17 cellular contexts compared by ENCODE assay signal in genomic region chr5:169831331-169831730, GRCh38.
DNase-seq lines count a peak whose midpoint lies in the region; ATAC-seq lines count a peak whose summit lies in the region.
"Had no signal": no experiment of that assay in that cellular context is flagged by ENCODE, and none has a peak within 500 bp of the region (broad histone marks: within the 10 kb centered on the region; RNA-seq: fewer than 3 reads in every experiment).

No MANE protein-coding gene starts in this region.

- H3K27me3 Mint-ChIP-seq in T-helper 1 cell treated with Interleukin-12 subunit alpha and Interleukin-12 subunit beta and Interleukin-4 antibody, amounts not matched to agents 30 μg/mL and 1 μg/mL, for 36 hours (ENCODE audit: low read depth), result no peaks in the 10 kb centered on the region
- H3K27me3 Mint-ChIP-seq: activated T-helper 17 cell treated with anti-CD3 and anti-CD28 coated beads, Interleukin-2, amount 50 U/mL, for 72 hours had no signal

- H3K9me3 Mint-ChIP-seq in T-helper 1 cell treated with Interleukin-12 subunit alpha and Interleukin-12 subunit beta and Interleukin-4 antibody, amounts not matched to agents 30 μg/mL and 1 μg/mL, for 36 hours, result no peaks in the 10 kb centered on the region
- H3K9me3 Mint-ChIP-seq in stimulated activated effector memory CD8-positive, alpha-beta T cell treated with anti-CD3 and anti-CD28 coated beads, Interleukin-12 subunit alpha, Interleukin-12 subunit beta, amount 100 ng/mL, for 72 hours, result no peaks in the 10 kb centered on the region
- H3K9me3 Mint-ChIP-seq: activated T-helper 17 cell treated with anti-CD3 and anti-CD28 coated beads, Interleukin-2, amount 50 U/mL, for 72 hours; mesothelial cell of epicardium; neural crest cell had no signal

- H3K4me1 Mint-ChIP-seq in T-helper 1 cell treated with Interleukin-12 subunit alpha and Interleukin-12 subunit beta and Interleukin-4 antibody, amounts not matched to agents 30 μg/mL and 1 μg/mL, for 36 hours (ENCODE audit: low read depth), result peaks cover 41% of the 10 kb centered on the region
- H3K4me1 Mint-ChIP-seq in stimulated activated effector memory CD8-positive, alpha-beta T cell treated with anti-CD3 and anti-CD28 coated beads, Interleukin-12 subunit alpha, Interleukin-12 subunit beta, amount 100 ng/mL, for 72 hours, result peaks cover 49% of the 10 kb centered on the region
- H3K4me1 Mint-ChIP-seq: neural crest cell had no signal

- peaks cover 24% of the 10 kb centered on the region for H3K36me3 Mint-ChIP-seq in T-helper 1 cell treated with Interleukin-12 subunit alpha and Interleukin-12 subunit beta and Interleukin-4 antibody, amounts not matched to agents 30 μg/mL and 1 μg/mL, for 36 hours (ENCODE audit: low read depth)
- H3K36me3 Mint-ChIP-seq in stimulated activated effector memory CD8-positive, alpha-beta T cell treated with anti-CD3 and anti-CD28 coated beads, Interleukin-12 subunit alpha, Interleukin-12 subunit beta, amount 100 ng/mL, for 72 hours, result peaks cover 18% of the 10 kb centered on the region
- H3K36me3 Mint-ChIP-seq: mesothelial cell of epicardium had no signal

- H3K4me3 Mint-ChIP-seq in T-helper 1 cell treated with Interleukin-12 subunit alpha and Interleukin-12 subunit beta and Interleukin-4 antibody, amounts not matched to agents 30 μg/mL and 1 μg/mL, for 36 hours, result no peak overlapping the region
- H3K4me3 Mint-ChIP-seq in stimulated activated effector memory CD8-positive, alpha-beta T cell treated with anti-CD3 and anti-CD28 coated beads, Interleukin-12 subunit alpha, Interleukin-12 subunit beta, amount 100 ng/mL, for 72 hours, result no peak overlapping the region
- H3K4me3 Mint-ChIP-seq: activated T-helper 17 cell treated with anti-CD3 and anti-CD28 coated beads, Interleukin-2, amount 50 U/mL, for 72 hours; H9; mesothelial cell of epicardium; neural crest cell had no signal

- DNase-seq in T-helper 1 cell (no peak), NCI-H1930 (lab: John Stamatoyannopoulos, UW) (peak; percentile 61 to 63), SHP77 treated with DMSO at 0.1 percent for 48 hours (lab: John Stamatoyannopoulos, UW) (peak; percentile 42), COLO668 (lab: John Stamatoyannopoulos, UW; ENCODE audit: unreplicated experiment) (no peak), NCI-H1092 (lab: John Stamatoyannopoulos, UW) (no peak)
- no peak for DNase-seq in stimulated activated effector memory CD8-positive, alpha-beta T cell treated with anti-CD3 and anti-CD28 coated beads, Interleukin-12 subunit alpha, Interleukin-12 subunit beta, amount 100 ng/mL, for 72 hours (ENCODE audit: low spot score in 2 of 2)
- DNase-seq: C1 segment of cervical spinal cord; DMS53; H9; NCI-H2081 treated with DMSO at 0.1 percent for 48 hours; stimulated activated CD4-positive, alpha-beta T cell treated with anti-CD3 and anti-CD28 coated beads, Interleukin-4, amount 100 ng/mL, for 1 hour; uterus had no signal

- no peak for ATAC-seq in stimulated activated effector memory CD8-positive, alpha-beta T cell treated with anti-CD3 and anti-CD28 coated beads, Interleukin-12 subunit alpha, Interleukin-12 subunit beta, amount 100 ng/mL, for 72 hours
- ATAC-seq in GM21723 (IDR thresholded peaks at IDR 0.05; ENCODE audit: unreplicated experiment), result no peak
- ATAC-seq: activated T-helper 17 cell treated with anti-CD3 and anti-CD28 coated beads, Interleukin-2, amount 50 U/mL, for 72 hours had no signal

- H3K27ac Mint-ChIP-seq in T-helper 1 cell treated with Interleukin-12 subunit alpha and Interleukin-12 subunit beta and Interleukin-4 antibody, amounts not matched to agents 30 μg/mL and 1 μg/mL, for 36 hours, result peak overlapping the region; percentile 49
- peak overlapping the region; percentile 24 for H3K27ac Mint-ChIP-seq in stimulated activated effector memory CD8-positive, alpha-beta T cell treated with anti-CD3 and anti-CD28 coated beads, Interleukin-12 subunit alpha, Interleukin-12 subunit beta, amount 100 ng/mL, for 72 hours
- H3K27ac Mint-ChIP-seq: activated T-helper 17 cell treated with anti-CD3 and anti-CD28 coated beads, Interleukin-2, amount 50 U/mL, for 72 hours; H9; mesothelial cell of epicardium had no signal

Comparison
In these comparisons a context has a peak if more than half of its experiments do, and no peak if none do; other contexts are left out.
1. DNase-seq: peak in NCI-H1930 (2 of 2) and SHP77 treated with DMSO at 0.1 percent for 48 hours (single experiment); none in T-helper 1 cell (0 of 5), stimulated activated effector memory CD8-positive, alpha-beta T cell treated with anti-CD3 and anti-CD28 coated beads, Interleukin-12 subunit alpha, Interleukin-12 subunit beta, amount 100 ng/mL, for 72 hours (0 of 2), COLO668 (single experiment) and NCI-H1092 (single experiment).